In the genomic region with DNA sequence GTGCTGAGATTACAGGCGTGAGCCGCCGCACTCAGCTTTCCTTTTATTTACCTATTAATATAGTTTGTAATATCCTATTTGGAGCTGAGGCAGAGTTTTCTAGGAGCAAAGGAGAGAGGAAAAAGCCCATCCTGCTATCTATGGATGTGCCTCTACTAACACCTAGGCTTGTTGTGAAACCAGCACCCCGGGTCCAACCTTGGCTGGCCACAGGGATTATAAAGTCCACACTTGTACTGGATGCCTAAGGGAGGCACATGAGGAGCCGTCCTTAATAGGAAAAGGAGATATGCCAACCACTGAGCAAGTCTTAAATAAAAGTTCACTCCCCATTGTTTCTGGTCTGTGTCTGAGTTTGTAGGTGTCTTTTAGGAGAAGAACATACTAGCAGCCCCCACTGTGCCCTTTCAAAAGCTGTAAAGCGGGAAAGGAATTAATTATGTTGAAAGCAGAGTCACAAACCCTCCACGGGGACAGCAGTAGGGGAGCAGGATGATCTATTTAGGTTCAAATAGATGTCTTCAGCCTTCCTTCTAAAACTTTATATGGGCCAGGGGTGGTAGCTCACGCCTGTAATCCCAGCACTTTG, we compare ENCODE assay signal across 2 cellular contexts.
TF ChIP-seq lines count a peak whose summit lies in the region.

No MANE protein-coding gene starts in this region.

TF ChIP-seq in H1, 55 proteins besides CTCF, POLR2A, EP300 and RAD21:
- TF ChIP-seq SP1 (IDR thresholded peaks at IDR 0.05; ENCODE audit: low read depth, low read length) (peak; percentile 51; the same call in 1 of the 2 replicates), NANOG (IDR thresholded peaks at IDR 0.05; ENCODE audit: insufficient read depth, low read depth, low read length, poor library complexity, severe bottlenecking) (no peak), JUND (IDR thresholded peaks at IDR 0.05; ENCODE audit: low read length) (no peak), MAFK (IDR thresholded peaks at IDR 0.05; ENCODE audit: low read depth, low read length) (no peak), JUN (IDR thresholded peaks at IDR 0.05; ENCODE audit: low read depth, low read length) (no peak), PHF8 (conservative IDR thresholded peaks at IDR 0.05; ENCODE audit: low read depth, low read length) (no peak), CHD7 (IDR thresholded peaks at IDR 0.05; ENCODE audit: insufficient replicate concordance, low read length) (no peak), MAX (IDR thresholded peaks at IDR 0.05) (no peak)

TF ChIP-seq in liver, 16 proteins besides CTCF, POLR2A, EP300 and RAD21:
- TF ChIP-seq ATF3 (IDR thresholded peaks at IDR 0.05) (no peak), HNF4A (conservative IDR thresholded peaks at IDR 0.05) (peak; percentile 35 to 36)
